In genomic region chr10:130707389-130707979, GRCh38 we compare ENCODE assay signal across 2 cellular contexts.
A peak's percentile ranks its signal among the peaks of the same experiment; 100 is the strongest.
TF ChIP-seq lines count a peak whose summit lies in the region.

No MANE protein-coding gene starts in this region.

TF ChIP-seq in A549, 52 proteins besides CTCF, POLR2A, EP300 and RAD21 (continued from another document):
- TF ChIP-seq, protein P1, sequence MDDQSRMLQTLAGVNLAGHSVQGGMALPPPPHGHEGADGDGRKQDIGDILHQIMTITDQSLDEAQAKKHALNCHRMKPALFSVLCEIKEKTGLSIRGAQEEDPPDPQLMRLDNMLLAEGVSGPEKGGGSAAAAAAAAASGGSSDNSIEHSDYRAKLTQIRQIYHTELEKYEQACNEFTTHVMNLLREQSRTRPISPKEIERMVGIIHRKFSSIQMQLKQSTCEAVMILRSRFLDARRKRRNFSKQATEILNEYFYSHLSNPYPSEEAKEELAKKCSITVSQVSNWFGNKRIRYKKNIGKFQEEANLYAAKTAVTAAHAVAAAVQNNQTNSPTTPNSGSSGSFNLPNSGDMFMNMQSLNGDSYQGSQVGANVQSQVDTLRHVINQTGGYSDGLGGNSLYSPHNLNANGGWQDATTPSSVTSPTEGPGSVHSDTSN (IDR thresholded peaks at IDR 0.05), result no peak
- TF ChIP-seq, protein P2, sequence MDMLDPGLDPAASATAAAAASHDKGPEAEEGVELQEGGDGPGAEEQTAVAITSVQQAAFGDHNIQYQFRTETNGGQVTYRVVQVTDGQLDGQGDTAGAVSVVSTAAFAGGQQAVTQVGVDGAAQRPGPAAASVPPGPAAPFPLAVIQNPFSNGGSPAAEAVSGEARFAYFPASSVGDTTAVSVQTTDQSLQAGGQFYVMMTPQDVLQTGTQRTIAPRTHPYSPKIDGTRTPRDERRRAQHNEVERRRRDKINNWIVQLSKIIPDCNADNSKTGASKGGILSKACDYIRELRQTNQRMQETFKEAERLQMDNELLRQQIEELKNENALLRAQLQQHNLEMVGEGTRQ (IDR thresholded peaks at IDR 0.05), result peak; percentile 33; the same call in 1 of the 2 replicates
- TF ChIP-seq, protein P3, sequence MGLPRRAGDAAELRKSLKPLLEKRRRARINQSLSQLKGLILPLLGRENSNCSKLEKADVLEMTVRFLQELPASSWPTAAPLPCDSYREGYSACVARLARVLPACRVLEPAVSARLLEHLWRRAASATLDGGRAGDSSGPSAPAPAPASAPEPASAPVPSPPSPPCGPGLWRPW (IDR thresholded peaks at IDR 0.05), result no peak
- TF ChIP-seq SMC3 (IDR thresholded peaks at IDR 0.05), result no peak

TF ChIP-seq in K562, 482 proteins besides CTCF, POLR2A, EP300 and RAD21 (continued from another document):
- TF ChIP-seq, protein P2 (CRISPR knock-in tag; IDR thresholded peaks at IDR 0.05), result peak; percentile 85
- TF ChIP-seq USF1 (CRISPR knock-in tag; IDR thresholded peaks at IDR 0.05) (peak; percentile 38), MED1 (CRISPR knock-in tag; IDR thresholded peaks at IDR 0.05; ENCODE audit: borderline replicate concordance) (no peak), SRF (CRISPR knock-in tag; IDR thresholded peaks at IDR 0.05) (no peak), ZNF644 (tag; IDR thresholded peaks at IDR 0.05; ENCODE audit: low read depth) (no peak), ZNF444 (CRISPR knock-in tag; IDR thresholded peaks at IDR 0.05) (no peak), ZNF561 (CRISPR knock-in tag; conservative IDR thresholded peaks at IDR 0.05) (no peak), GABPA (tag; conservative IDR thresholded peaks at IDR 0.05; ENCODE audit: low read depth) (no peak), MTA3 (IDR thresholded peaks at IDR 0.05; ENCODE audit: borderline replicate concordance) (no peak), NFYB (IDR thresholded peaks at IDR 0.05; ENCODE audit: extremely low read depth, insufficient read length) (peak; percentile 11), ETS2 (tag; IDR thresholded peaks at IDR 0.05; ENCODE audit: borderline replicate concordance, poor library complexity, severe bottlenecking) (no peak), ZNF143 (CRISPR knock-in tag; IDR thresholded peaks at IDR 0.05) (peak; percentile 64), RAD51 (IDR thresholded peaks at IDR 0.05; ENCODE audit: borderline replicate concordance, low read depth) (peak; percentile 65; the same call in 1 of the 2 replicates), MTF1 (CRISPR knock-in tag; IDR thresholded peaks at IDR 0.05; ENCODE audit: borderline replicate concordance) (no peak), NR0B1 (IDR thresholded peaks at IDR 0.05; ENCODE audit: partially characterized antibody) (no peak), HCFC1 (IDR thresholded peaks at IDR 0.05; ENCODE audit: low read depth, low read length) (peak; percentile 73), HDAC8 (tag; IDR thresholded peaks at IDR 0.05) (no peak), SIX5 (IDR thresholded peaks at IDR 0.05; ENCODE audit: borderline replicate concordance in 1 of 2, insufficient read depth in 1 of 2, low read depth in 1 of 2, low read length in 2 of 2) (peak in 1 of 2 experiments; percentile 39; a peak in 2 of 4 replicates), MYNN (IDR thresholded peaks at IDR 0.05) (no peak), MYNN (CRISPR knock-in tag; IDR thresholded peaks at IDR 0.05) (no peak), ZNF41 (CRISPR knock-in tag; conservative IDR thresholded peaks at IDR 0.05) (no peak), PRPF4 (IDR thresholded peaks at IDR 0.05; ENCODE audit: insufficient read depth, low read depth, low read length, poor library complexity, severe bottlenecking) (no peak), ZBTB26 (CRISPR knock-in tag; IDR thresholded peaks at IDR 0.05) (no peak), CREM (IDR thresholded peaks at IDR 0.05; ENCODE audit: low read depth) (no peak), NR2F6 (CRISPR knock-in tag; IDR thresholded peaks at IDR 0.05) (no peak)
- TF ChIP-seq, protein P4, sequence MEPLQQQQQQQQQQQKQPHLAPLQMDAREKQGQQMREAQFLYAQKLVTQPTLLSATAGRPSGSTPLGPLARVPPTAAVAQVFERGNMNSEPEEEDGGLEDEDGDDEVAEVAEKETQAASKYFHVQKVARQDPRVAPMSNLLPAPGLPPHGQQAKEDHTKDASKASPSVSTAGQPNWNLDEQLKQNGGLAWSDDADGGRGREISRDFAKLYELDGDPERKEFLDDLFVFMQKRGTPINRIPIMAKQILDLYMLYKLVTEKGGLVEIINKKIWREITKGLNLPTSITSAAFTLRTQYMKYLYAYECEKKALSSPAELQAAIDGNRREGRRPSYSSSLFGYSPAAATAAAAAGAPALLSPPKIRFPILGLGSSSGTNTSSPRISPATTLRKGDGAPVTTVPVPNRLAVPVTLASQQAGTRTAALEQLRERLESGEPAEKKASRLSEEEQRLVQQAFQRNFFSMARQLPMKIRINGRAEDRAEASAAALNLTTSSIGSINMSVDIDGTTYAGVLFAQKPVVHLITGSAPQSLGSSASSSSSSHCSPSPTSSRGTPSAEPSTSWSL (CRISPR knock-in tag; IDR thresholded peaks at IDR 0.05; ENCODE audit: borderline replicate concordance), result no peak
- TF ChIP-seq, protein P5, sequence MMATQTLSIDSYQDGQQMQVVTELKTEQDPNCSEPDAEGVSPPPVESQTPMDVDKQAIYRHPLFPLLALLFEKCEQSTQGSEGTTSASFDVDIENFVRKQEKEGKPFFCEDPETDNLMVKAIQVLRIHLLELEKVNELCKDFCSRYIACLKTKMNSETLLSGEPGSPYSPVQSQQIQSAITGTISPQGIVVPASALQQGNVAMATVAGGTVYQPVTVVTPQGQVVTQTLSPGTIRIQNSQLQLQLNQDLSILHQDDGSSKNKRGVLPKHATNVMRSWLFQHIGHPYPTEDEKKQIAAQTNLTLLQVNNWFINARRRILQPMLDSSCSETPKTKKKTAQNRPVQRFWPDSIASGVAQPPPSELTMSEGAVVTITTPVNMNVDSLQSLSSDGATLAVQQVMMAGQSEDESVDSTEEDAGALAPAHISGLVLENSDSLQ (IDR thresholded peaks at IDR 0.05), result no peak
- TF ChIP-seq, protein P6, sequence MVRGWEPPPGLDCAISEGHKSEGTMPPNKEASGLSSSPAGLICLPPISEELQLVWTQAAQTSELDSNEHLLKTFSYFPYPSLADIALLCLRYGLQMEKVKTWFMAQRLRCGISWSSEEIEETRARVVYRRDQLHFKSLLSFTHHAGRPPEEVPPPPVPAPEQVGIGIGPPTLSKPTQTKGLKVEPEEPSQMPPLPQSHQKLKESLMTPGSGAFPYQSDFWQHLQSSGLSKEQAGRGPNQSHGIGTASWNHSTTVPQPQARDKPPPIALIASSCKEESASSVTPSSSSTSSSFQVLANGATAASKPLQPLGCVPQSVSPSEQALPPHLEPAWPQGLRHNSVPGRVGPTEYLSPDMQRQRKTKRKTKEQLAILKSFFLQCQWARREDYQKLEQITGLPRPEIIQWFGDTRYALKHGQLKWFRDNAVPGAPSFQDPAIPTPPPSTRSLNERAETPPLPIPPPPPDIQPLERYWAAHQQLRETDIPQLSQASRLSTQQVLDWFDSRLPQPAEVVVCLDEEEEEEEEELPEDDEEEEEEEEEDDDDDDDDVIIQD (CRISPR knock-in tag; IDR thresholded peaks at IDR 0.05), result no peak
